Comparison of ENCODE assay signal across 28 cellular contexts in genomic region chr10:47266602-47267001, GRCh38. TPM values are rescaled to one million over a fixed set of nuclear protein-coding genes. Genes with fewer than 3 reads are reported as not detected.
DNase-seq lines count a peak whose midpoint lies in the region; ATAC-seq and TF ChIP-seq lines count a peak whose summit lies in the region.
"Had no signal": no experiment of that assay in that cellular context is flagged by ENCODE, and none has a peak within 500 bp of the region (broad histone marks: within the 10 kb centered on the region; RNA-seq: fewer than 3 reads in every experiment).

No MANE protein-coding gene starts in this region.

- H3K79me2 ChIP-seq in PC-3 (ENCODE audit: low read length), result no peaks in the 10 kb centered on the region

- peaks cover 16% of the 10 kb centered on the region for H3K9me3 Mint-ChIP-seq in activated CD4-positive, alpha-beta T cell treated with anti-CD3 and anti-CD28 coated beads, Interleukin-2, amount 10 ng/mL, durations not matched to agents 24 days and 14 days
- H3K9me3 Mint-ChIP-seq in activated naive CD4-positive, alpha-beta T cell treated with anti-CD3 and anti-CD28 coated beads for 36 hours, result peaks cover 5% of the 10 kb centered on the region
- peaks cover 16% of the 10 kb centered on the region for H3K9me3 Mint-ChIP-seq in activated naive CD4-positive, alpha-beta T cell treated with anti-CD3 and anti-CD28 coated beads, Interleukin-2, amount 10 ng/mL, durations not matched to agents 7 days and 5 days

- intact Hi-C loops in activated CD4-positive, alpha-beta T cell treated with anti-CD3 and anti-CD28 coated beads, Interleukin-2, amount 10 ng/mL, durations not matched to agents 24 days and 14 days (cut with micrococcal nuclease), result no loop called here
- intact Hi-C loops in activated naive CD4-positive, alpha-beta T cell treated with anti-CD3 and anti-CD28 coated beads for 36 hours (cut with micrococcal nuclease), result no loop called here
- intact Hi-C loops in PC-3 (cut with micrococcal nuclease), result no loop called here

- no TSS peak for BruUV-seq in PC-3 (replicated peaks; lab: Mats Ljungman, UMichigan)

- peaks cover 34% of the 10 kb centered on the region for H3K4me1 Mint-ChIP-seq in activated CD4-positive, alpha-beta T cell treated with anti-CD3 and anti-CD28 coated beads, Interleukin-2, amount 10 ng/mL, durations not matched to agents 24 days and 14 days
- H3K4me1 Mint-ChIP-seq in activated naive CD4-positive, alpha-beta T cell treated with anti-CD3 and anti-CD28 coated beads for 36 hours (ENCODE audit: low read depth), result peaks cover 73% of the 10 kb centered on the region
- peaks cover 52% of the 10 kb centered on the region for H3K4me1 Mint-ChIP-seq in activated naive CD4-positive, alpha-beta T cell treated with anti-CD3 and anti-CD28 coated beads, Interleukin-2, amount 10 ng/mL, durations not matched to agents 7 days and 5 days

- H3K4me3 ChIP-seq in PC-3 (ENCODE audit: low read length), result no peak overlapping the region
- H3K4me3 ChIP-seq: HAP-1 had no signal

- H3F3A ChIP-seq in PC-3 (ENCODE audit: low read length, unreplicated experiment), result no peaks in the 10 kb centered on the region

- CTCF ChIA-PET in activated naive CD4-positive, alpha-beta T cell treated with anti-CD3 and anti-CD28 coated beads for 36 hours (lab: Charles Lee), result interaction anchor here (1.2 kb wide), 1 partner anchor 219 kb away, joined by 4 read pairs; no protein-coding TSS in a partner anchor
- CTCF ChIA-PET in activated naive CD4-positive, alpha-beta T cell treated with anti-CD3 and anti-CD28 coated beads, Interleukin-2, amount 10 ng/mL, durations not matched to agents 7 days and 5 days (lab: Charles Lee), result no interaction called here
- CTCF ChIA-PET in PC-3 (lab: Charles Lee), result no interaction called here

- no peak overlapping the region for H2AFZ ChIP-seq in PC-3 (ENCODE audit: low read length)

- H3K9me2 ChIP-seq in PC-3 (replicated peaks; ENCODE audit: low read length), result no peaks in the 10 kb centered on the region

- no peak overlapping the region for H3K9ac ChIP-seq in PC-3 (ENCODE audit: low read length)

- H3K27me3 ChIP-seq in PC-3 (ENCODE audit: low read length), result peaks cover 17% of the 10 kb centered on the region; the same call in 1 of the 2 replicates
- H3K27me3 ChIP-seq: BE2C had no signal

- peak overlapping the region; percentile 20 for H3K27ac Mint-ChIP-seq in activated CD4-positive, alpha-beta T cell treated with anti-CD3 and anti-CD28 coated beads, Interleukin-2, amount 10 ng/mL, durations not matched to agents 24 days and 14 days
- peak overlapping the region; percentile 42 for H3K27ac Mint-ChIP-seq in activated naive CD4-positive, alpha-beta T cell treated with anti-CD3 and anti-CD28 coated beads for 36 hours
- H3K27ac Mint-ChIP-seq in activated naive CD4-positive, alpha-beta T cell treated with anti-CD3 and anti-CD28 coated beads, Interleukin-2, amount 10 ng/mL, durations not matched to agents 7 days and 5 days, result no peak overlapping the region
- H3K27ac Mint-ChIP-seq: HFFc6 had no signal

- peaks cover 8% of the 10 kb centered on the region for H3K36me3 Mint-ChIP-seq in activated CD4-positive, alpha-beta T cell treated with anti-CD3 and anti-CD28 coated beads, Interleukin-2, amount 10 ng/mL, durations not matched to agents 24 days and 14 days (ENCODE audit: low read depth)
- peaks cover 10% of the 10 kb centered on the region for H3K36me3 Mint-ChIP-seq in activated naive CD4-positive, alpha-beta T cell treated with anti-CD3 and anti-CD28 coated beads for 36 hours (ENCODE audit: low read depth)
- peaks cover 4% of the 10 kb centered on the region for H3K36me3 Mint-ChIP-seq in activated naive CD4-positive, alpha-beta T cell treated with anti-CD3 and anti-CD28 coated beads, Interleukin-2, amount 10 ng/mL, durations not matched to agents 7 days and 5 days
- H3K36me3 Mint-ChIP-seq: CD8-positive, alpha-beta memory T cell had no signal

- no peaks in the 10 kb centered on the region for H3K4me1 ChIP-seq in PC-3 (ENCODE audit: insufficient read depth, low read length)
- H3K4me1 ChIP-seq: BE2C, HAP-1 had no signal

- POLR2A ChIA-PET in PC-3 (lab: Charles Lee; ENCODE audit: unreplicated experiment), result interaction anchor here (0.6 kb wide), 1 partner anchor 111 kb away, joined by 3 read pairs; no protein-coding TSS in a partner anchor

- no peaks in the 10 kb centered on the region for H3K36me3 ChIP-seq in PC-3 (ENCODE audit: low read depth, low read length)
- H3K36me3 ChIP-seq: BE2C, HAP-1 had no signal

- no peak overlapping the region for H3K27ac ChIP-seq in PC-3 (ENCODE audit: low read length)
- H3K27ac ChIP-seq: 22Rv1, RWPE1 had no signal

- ATAC-seq in GM21723 (IDR thresholded peaks at IDR 0.05; ENCODE audit: unreplicated experiment) (no peak), PC-3 (no peak)
- ATAC-seq: Panc1 had no signal

- H4K20me1 ChIP-seq in PC-3 (ENCODE audit: low read length), result no peaks in the 10 kb centered on the region

- no peaks in the 10 kb centered on the region for H3K9me3 ChIP-seq in PC-3 (ENCODE audit: low read length)
- H3K9me3 ChIP-seq: BE2C, HAP-1 had no signal

- peaks cover under 1% of the 10 kb centered on the region for H3K27me3 Mint-ChIP-seq in activated CD4-positive, alpha-beta T cell treated with anti-CD3 and anti-CD28 coated beads, Interleukin-2, amount 10 ng/mL, durations not matched to agents 24 days and 14 days
- H3K27me3 Mint-ChIP-seq in activated naive CD4-positive, alpha-beta T cell treated with anti-CD3 and anti-CD28 coated beads for 36 hours (ENCODE audit: low read depth), result no peaks in the 10 kb centered on the region
- peaks cover 1% of the 10 kb centered on the region for H3K27me3 Mint-ChIP-seq in activated naive CD4-positive, alpha-beta T cell treated with anti-CD3 and anti-CD28 coated beads, Interleukin-2, amount 10 ng/mL, durations not matched to agents 7 days and 5 days

- no peak for TF ChIP-seq CTCF in PC-3 (conservative IDR thresholded peaks at IDR 0.05; ENCODE audit: low read depth, low read length)

- no peak for DNase-seq in activated CD4-positive, alpha-beta T cell treated with anti-CD3 and anti-CD28 coated beads, Interleukin-2, amount 10 ng/mL, durations not matched to agents 24 days and 14 days
- no peak for DNase-seq in activated CD4-positive, alpha-beta T cell treated with anti-CD3 and anti-CD28 coated beads for 1 hour
- no peak for DNase-seq in activated naive CD4-positive, alpha-beta T cell treated with anti-CD3 and anti-CD28 coated beads for 36 hours
- no peak for DNase-seq in activated naive CD4-positive, alpha-beta T cell treated with anti-CD3 and anti-CD28 coated beads, Interleukin-2, amount 10 ng/mL, durations not matched to agents 7 days and 5 days
- peak; percentile 45 for DNase-seq in activated CD8-positive, alpha-beta memory T cell treated with anti-CD3 and anti-CD28 coated beads, Interleukin-2, amount 50 U/mL, for 48 hours
- peak; percentile 21 for DNase-seq in stimulated activated CD8-positive, alpha-beta memory T cell treated with anti-CD3 and anti-CD28 coated beads, Interleukin-4, amount 100 ng/mL, for 48 hours
- no peak for DNase-seq in PC-3
- DNase-seq: BE2C; CD8-positive, alpha-beta memory T cell; DMS 273 treated with DMSO at 0.1 percent for 48 hours; DMS79; GF-D8; GOT3; HFFc6; IMR-90; KG1; MM.1S; NCI-H2029; NCI-H446 treated with DMSO at 0.1 percent for 48 hours; NCI-H526; NCI-H82; SHP77 had no signal

- no peak overlapping the region for H3K4me3 Mint-ChIP-seq in activated CD4-positive, alpha-beta T cell treated with anti-CD3 and anti-CD28 coated beads, Interleukin-2, amount 10 ng/mL, durations not matched to agents 24 days and 14 days
- no peak overlapping the region for H3K4me3 Mint-ChIP-seq in activated naive CD4-positive, alpha-beta T cell treated with anti-CD3 and anti-CD28 coated beads for 36 hours
- no peak overlapping the region for H3K4me3 Mint-ChIP-seq in activated naive CD4-positive, alpha-beta T cell treated with anti-CD3 and anti-CD28 coated beads, Interleukin-2, amount 10 ng/mL, durations not matched to agents 7 days and 5 days
- H3K4me3 Mint-ChIP-seq: CD14-positive monocyte; CD8-positive, alpha-beta memory T cell; HFFc6 had no signal

- no peak overlapping the region for H3K4me2 ChIP-seq in PC-3 (ENCODE audit: low read length)

RNA-seq across cellular contexts. Expression of gene GDF10, which starts 33.4 kb away (rescaled TPM):
- total RNA-seq in activated CD4-positive, alpha-beta T cell treated with anti-CD3 and anti-CD28 coated beads, Interleukin-2, amount 10 ng/mL, durations not matched to agents 24 days and 14 days, result 0.49 and 0.59 TPM in 2 replicates
- under 1 TPM; 0.12 to 0.19 TPM for total RNA-seq in activated naive CD4-positive, alpha-beta T cell treated with anti-CD3 and anti-CD28 coated beads for 36 hours
- not detected in 2 replicates for total RNA-seq in PC-3 (2014; rRNA removed)
- total RNA-seq: HFFc6, IMR-90 had no signal

RNA-seq across cellular contexts. Expression of gene GDF2, which starts 55.7 kb away (rescaled TPM):
- not detected in 2 replicates for total RNA-seq in activated CD4-positive, alpha-beta T cell treated with anti-CD3 and anti-CD28 coated beads, Interleukin-2, amount 10 ng/mL, durations not matched to agents 24 days and 14 days
- not detected for total RNA-seq in activated naive CD4-positive, alpha-beta T cell treated with anti-CD3 and anti-CD28 coated beads for 36 hours
- not detected in 2 replicates for total RNA-seq in PC-3 (2014; rRNA removed)
- total RNA-seq: CD8-positive, alpha-beta memory T cell; HFFc6 had no signal

Comparison
In these comparisons a context has a peak if more than half of its experiments do, and no peak if none do; other contexts are left out.
1. DNase-seq: peak in activated CD8-positive, alpha-beta memory T cell treated with anti-CD3 and anti-CD28 coated beads, Interleukin-2, amount 50 U/mL, for 48 hours (single experiment) and stimulated activated CD8-positive, alpha-beta memory T cell treated with anti-CD3 and anti-CD28 coated beads, Interleukin-4, amount 100 ng/mL, for 48 hours (single experiment); none in activated CD4-positive, alpha-beta T cell treated with anti-CD3 and anti-CD28 coated beads, Interleukin-2, amount 10 ng/mL, durations not matched to agents 24 days and 14 days (single experiment), activated CD4-positive, alpha-beta T cell treated with anti-CD3 and anti-CD28 coated beads for 1 hour (single experiment), activated naive CD4-positive, alpha-beta T cell treated with anti-CD3 and anti-CD28 coated beads for 36 hours (single experiment), activated naive CD4-positive, alpha-beta T cell treated with anti-CD3 and anti-CD28 coated beads, Interleukin-2, amount 10 ng/mL, durations not matched to agents 7 days and 5 days (single experiment) and PC-3 (single experiment).